In genomic region chr20:63230800-63231268, GRCh38 we compare ENCODE assay signal across 8 cellular contexts. TPM values are rescaled to one million over a fixed set of nuclear protein-coding genes. Genes with fewer than 3 reads are reported as not detected.
DNase-seq lines count a peak whose midpoint lies in the region; ATAC-seq and TF ChIP-seq lines count a peak whose summit lies in the region.

No MANE protein-coding gene starts in this region.

- no peak overlapping the region for H3K4me3 Mint-ChIP-seq in central memory CD8-positive, alpha-beta T cell

- TF ChIP-seq POLR2A in uterus (IDR thresholded peaks at IDR 0.05): no peak

- H3K27me3 ChIP-seq in left lung (peaks cover 3 to 79% of the 10 kb centered on the region in 2 donors), uterus (no peaks in the 10 kb centered on the region)

- H3K36me3 ChIP-seq in left lung: no peaks in the 10 kb centered on the region
- H3K36me3 ChIP-seq in uterus: no peaks in the 10 kb centered on the region

- H3K4me1 ChIP-seq in left lung: no peaks in the 10 kb centered on the region
- H3K4me1 ChIP-seq in uterus: no peaks in the 10 kb centered on the region

- ATAC-seq in central memory CD8-positive, alpha-beta T cell (replicated peaks; ENCODE audit: extremely low read depth, poor library complexity, severe bottlenecking): no peak
- peak; percentile 81 for ATAC-seq in left lung
- ATAC-seq in HG03432 (IDR thresholded peaks at IDR 0.05; ENCODE audit: unreplicated experiment): no peak
- no peak for ATAC-seq in GM21529 (IDR thresholded peaks at IDR 0.05; ENCODE audit: unreplicated experiment)
- no peak for ATAC-seq in GM18858 (IDR thresholded peaks at IDR 0.05; ENCODE audit: unreplicated experiment)

- H3K27ac ChIP-seq in left lung (no peak overlapping the region), uterus (no peak overlapping the region)

- H3K4me3 ChIP-seq in left lung: no peak overlapping the region
- no peak overlapping the region for H3K4me3 ChIP-seq in uterus

- H3K36me3 Mint-ChIP-seq in central memory CD8-positive, alpha-beta T cell (ENCODE audit: insufficient read depth): peaks cover 2% of the 10 kb centered on the region

- H3K27me3 Mint-ChIP-seq in central memory CD8-positive, alpha-beta T cell: peaks cover 28% of the 10 kb centered on the region

- H3K27ac Mint-ChIP-seq in central memory CD8-positive, alpha-beta T cell (ENCODE audit: low read depth): peak overlapping the region; percentile 42

- H3K9me3 Mint-ChIP-seq in central memory CD8-positive, alpha-beta T cell: no peaks in the 10 kb centered on the region

- intact Hi-C loops in left lung (cut with DNase I) (no loop called here), uterus (cut with DNase I; ENCODE audit: low total_unique reads) (no loop called here)

- peaks cover 5% of the 10 kb centered on the region for H3K4me1 Mint-ChIP-seq in central memory CD8-positive, alpha-beta T cell

- H3K9me3 ChIP-seq in left lung: no peaks in the 10 kb centered on the region
- H3K9me3 ChIP-seq in uterus: no peaks in the 10 kb centered on the region

- DNase-seq in Ammon's horn (ENCODE audit: low spot score) (peak; percentile 83), left lung (peak in 1 of 2 donors; percentile 76), uterus (peak in 1 of 2 donors; percentile 40)
- DNase-seq in central memory CD8-positive, alpha-beta T cell (ENCODE audit: low spot score in 2 of 2): no peak

- TF ChIP-seq CTCF in LNCAP (IDR thresholded peaks at IDR 0.05) (peak; percentile 53), left lung (IDR thresholded peaks at IDR 0.05) (peak; percentile 15 to 30), uterus (IDR thresholded peaks at IDR 0.05) (peak; percentile 23 to 42 (median 31))

RNA-seq across cellular contexts. Expression of gene BIRC7, which starts 4.9 kb away (rescaled TPM):
- total RNA-seq in left lung (under 1 TPM; 0.29 to 0.64 TPM), uterus (not detected)

RNA-seq across cellular contexts. Expression of gene YTHDF1, which starts 14.9 kb away (rescaled TPM):
- total RNA-seq in left lung (10 to 100 TPM; 36.3 to 36.9 TPM), uterus (10 to 100 TPM; 17.9 to 35.8 (median 25.8) TPM)

RNA-seq across cellular contexts. Expression of gene NKAIN4, which starts 23.4 kb away (rescaled TPM):
- 1 to 10 TPM in 1 of 2 donors, not detected in 1; 1.1 TPM for total RNA-seq in left lung
- total RNA-seq in uterus: 10 to 100 TPM in 1 of 4 donors, not detected in 3; 40.9 TPM

RNA-seq across cellular contexts. Expression of gene ARFGAP1, which starts 41.8 kb away (rescaled TPM):
- total RNA-seq in left lung (10 to 100 TPM; 78.1 to 87.5 TPM), uterus (100 to 1,000 TPM in 2 of 4 donors, 10 to 100 TPM in 2; 34.4 to 306 (median 99.3) TPM)
